Comparison of ENCODE assay signal across 1 cellular context in genomic region chr2:43424262-43425207, GRCh38.
TF ChIP-seq lines count a peak whose summit lies in the region.

No MANE protein-coding gene starts in this region.

TF ChIP-seq in HepG2, 621 proteins besides CTCF, POLR2A, EP300 and RAD21 (continued from another document and continues in another):
- no peak for TF ChIP-seq ZNF276 (CRISPR knock-in tag; IDR thresholded peaks at IDR 0.05; ENCODE audit: low read depth)
- TF ChIP-seq, protein P1, sequence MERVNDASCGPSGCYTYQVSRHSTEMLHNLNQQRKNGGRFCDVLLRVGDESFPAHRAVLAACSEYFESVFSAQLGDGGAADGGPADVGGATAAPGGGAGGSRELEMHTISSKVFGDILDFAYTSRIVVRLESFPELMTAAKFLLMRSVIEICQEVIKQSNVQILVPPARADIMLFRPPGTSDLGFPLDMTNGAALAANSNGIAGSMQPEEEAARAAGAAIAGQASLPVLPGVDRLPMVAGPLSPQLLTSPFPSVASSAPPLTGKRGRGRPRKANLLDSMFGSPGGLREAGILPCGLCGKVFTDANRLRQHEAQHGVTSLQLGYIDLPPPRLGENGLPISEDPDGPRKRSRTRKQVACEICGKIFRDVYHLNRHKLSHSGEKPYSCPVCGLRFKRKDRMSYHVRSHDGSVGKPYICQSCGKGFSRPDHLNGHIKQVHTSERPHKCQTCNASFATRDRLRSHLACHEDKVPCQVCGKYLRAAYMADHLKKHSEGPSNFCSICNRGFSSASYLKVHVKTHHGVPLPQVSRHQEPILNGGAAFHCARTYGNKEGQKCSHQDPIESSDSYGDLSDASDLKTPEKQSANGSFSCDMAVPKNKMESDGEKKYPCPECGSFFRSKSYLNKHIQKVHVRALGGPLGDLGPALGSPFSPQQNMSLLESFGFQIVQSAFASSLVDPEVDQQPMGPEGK (CRISPR knock-in tag; IDR thresholded peaks at IDR 0.05): peak; percentile 11; the same call in 1 of the 2 replicates
- peak; percentile 88 for TF ChIP-seq HDAC2 (CRISPR knock-in tag; IDR thresholded peaks at IDR 0.05)
- no peak for TF ChIP-seq MYC (CRISPR knock-in tag; IDR thresholded peaks at IDR 0.05; ENCODE audit: borderline replicate concordance)
- TF ChIP-seq SP2 (CRISPR knock-in tag; IDR thresholded peaks at IDR 0.05): no peak
- TF ChIP-seq ELF4 (CRISPR knock-in tag; IDR thresholded peaks at IDR 0.05; ENCODE audit: borderline replicate concordance): no peak
- TF ChIP-seq, protein P2, sequence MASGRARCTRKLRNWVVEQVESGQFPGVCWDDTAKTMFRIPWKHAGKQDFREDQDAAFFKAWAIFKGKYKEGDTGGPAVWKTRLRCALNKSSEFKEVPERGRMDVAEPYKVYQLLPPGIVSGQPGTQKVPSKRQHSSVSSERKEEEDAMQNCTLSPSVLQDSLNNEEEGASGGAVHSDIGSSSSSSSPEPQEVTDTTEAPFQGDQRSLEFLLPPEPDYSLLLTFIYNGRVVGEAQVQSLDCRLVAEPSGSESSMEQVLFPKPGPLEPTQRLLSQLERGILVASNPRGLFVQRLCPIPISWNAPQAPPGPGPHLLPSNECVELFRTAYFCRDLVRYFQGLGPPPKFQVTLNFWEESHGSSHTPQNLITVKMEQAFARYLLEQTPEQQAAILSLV (CRISPR knock-in tag; IDR thresholded peaks at IDR 0.05; ENCODE audit: borderline replicate concordance): no peak
- TF ChIP-seq FOSL2 (CRISPR knock-in tag; IDR thresholded peaks at IDR 0.05): peak; percentile 31; the same call in 1 of the 2 replicates
- 0 out of 2 replicates have a peak, but pooled peaks have one; percentile 21 for TF ChIP-seq ZNF292 (CRISPR knock-in tag; IDR thresholded peaks at IDR 0.05; ENCODE audit: borderline replicate concordance, low read depth)
- TF ChIP-seq, protein P3, sequence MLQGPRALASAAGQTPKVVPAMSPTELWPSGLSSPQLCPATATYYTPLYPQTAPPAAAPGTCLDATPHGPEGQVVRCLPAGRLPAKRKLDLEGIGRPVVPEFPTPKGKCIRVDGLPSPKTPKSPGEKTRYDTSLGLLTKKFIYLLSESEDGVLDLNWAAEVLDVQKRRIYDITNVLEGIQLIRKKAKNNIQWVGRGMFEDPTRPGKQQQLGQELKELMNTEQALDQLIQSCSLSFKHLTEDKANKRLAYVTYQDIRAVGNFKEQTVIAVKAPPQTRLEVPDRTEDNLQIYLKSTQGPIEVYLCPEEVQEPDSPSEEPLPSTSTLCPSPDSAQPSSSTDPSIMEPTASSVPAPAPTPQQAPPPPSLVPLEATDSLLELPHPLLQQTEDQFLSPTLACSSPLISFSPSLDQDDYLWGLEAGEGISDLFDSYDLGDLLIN (CRISPR knock-in tag; IDR thresholded peaks at IDR 0.05; ENCODE audit: borderline replicate concordance): no peak
- no peak for TF ChIP-seq EEA1 (CRISPR knock-in tag; IDR thresholded peaks at IDR 0.05; ENCODE audit: borderline replicate concordance)
- TF ChIP-seq PREB (CRISPR knock-in tag; IDR thresholded peaks at IDR 0.05): no peak
- no peak for TF ChIP-seq TAF1 (CRISPR knock-in tag; IDR thresholded peaks at IDR 0.05)
- no peak for TF ChIP-seq HNRNPH1 (optimal IDR thresholded peaks at IDR 0.05; ENCODE audit: low read depth, low read length)
- TF ChIP-seq SRY (CRISPR knock-in tag; IDR thresholded peaks at IDR 0.05): no peak
- no peak for TF ChIP-seq KAT2B (IDR thresholded peaks at IDR 0.05; ENCODE audit: borderline replicate concordance, low read depth, low read length)
- TF ChIP-seq, protein P4, sequence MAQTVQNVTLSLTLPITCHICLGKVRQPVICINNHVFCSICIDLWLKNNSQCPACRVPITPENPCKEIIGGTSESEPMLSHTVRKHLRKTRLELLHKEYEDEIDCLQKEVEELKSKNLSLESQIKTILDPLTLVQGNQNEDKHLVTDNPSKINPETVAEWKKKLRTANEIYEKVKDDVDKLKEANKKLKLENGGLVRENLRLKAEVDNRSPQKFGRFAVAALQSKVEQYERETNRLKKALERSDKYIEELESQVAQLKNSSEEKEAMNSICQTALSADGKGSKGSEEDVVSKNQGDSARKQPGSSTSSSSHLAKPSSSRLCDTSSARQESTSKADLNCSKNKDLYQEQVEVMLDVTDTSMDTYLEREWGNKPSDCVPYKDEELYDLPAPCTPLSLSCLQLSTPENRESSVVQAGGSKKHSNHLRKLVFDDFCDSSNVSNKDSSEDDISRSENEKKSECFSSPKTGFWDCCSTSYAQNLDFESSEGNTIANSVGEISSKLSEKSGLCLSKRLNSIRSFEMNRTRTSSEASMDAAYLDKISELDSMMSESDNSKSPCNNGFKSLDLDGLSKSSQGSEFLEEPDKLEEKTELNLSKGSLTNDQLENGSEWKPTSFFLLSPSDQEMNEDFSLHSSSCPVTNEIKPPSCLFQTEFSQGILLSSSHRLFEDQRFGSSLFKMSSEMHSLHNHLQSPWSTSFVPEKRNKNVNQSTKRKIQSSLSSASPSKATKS (CRISPR knock-in tag; IDR thresholded peaks at IDR 0.05): no peak
- TF ChIP-seq JDP2 (CRISPR knock-in tag; IDR thresholded peaks at IDR 0.05; ENCODE audit: borderline replicate concordance): no peak
- no peak for TF ChIP-seq ZFP62 (CRISPR knock-in tag; IDR thresholded peaks at IDR 0.05)
- no peak for TF ChIP-seq MNT (IDR thresholded peaks at IDR 0.05)
- TF ChIP-seq ATF4 (CRISPR knock-in tag; IDR thresholded peaks at IDR 0.05): peak in 1 of 2 experiments; percentile 66; a peak in 2 of 4 replicates
- TF ChIP-seq ZNF460 (CRISPR knock-in tag; IDR thresholded peaks at IDR 0.05; ENCODE audit: borderline replicate concordance): no peak
- TF ChIP-seq ZNF619 (CRISPR knock-in tag; IDR thresholded peaks at IDR 0.05): no peak
- TF ChIP-seq, protein P5, sequence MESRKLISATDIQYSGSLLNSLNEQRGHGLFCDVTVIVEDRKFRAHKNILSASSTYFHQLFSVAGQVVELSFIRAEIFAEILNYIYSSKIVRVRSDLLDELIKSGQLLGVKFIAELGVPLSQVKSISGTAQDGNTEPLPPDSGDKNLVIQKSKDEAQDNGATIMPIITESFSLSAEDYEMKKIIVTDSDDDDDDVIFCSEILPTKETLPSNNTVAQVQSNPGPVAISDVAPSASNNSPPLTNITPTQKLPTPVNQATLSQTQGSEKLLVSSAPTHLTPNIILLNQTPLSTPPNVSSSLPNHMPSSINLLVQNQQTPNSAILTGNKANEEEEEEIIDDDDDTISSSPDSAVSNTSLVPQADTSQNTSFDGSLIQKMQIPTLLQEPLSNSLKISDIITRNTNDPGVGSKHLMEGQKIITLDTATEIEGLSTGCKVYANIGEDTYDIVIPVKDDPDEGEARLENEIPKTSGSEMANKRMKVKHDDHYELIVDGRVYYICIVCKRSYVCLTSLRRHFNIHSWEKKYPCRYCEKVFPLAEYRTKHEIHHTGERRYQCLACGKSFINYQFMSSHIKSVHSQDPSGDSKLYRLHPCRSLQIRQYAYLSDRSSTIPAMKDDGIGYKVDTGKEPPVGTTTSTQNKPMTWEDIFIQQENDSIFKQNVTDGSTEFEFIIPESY (CRISPR knock-in tag; IDR thresholded peaks at IDR 0.05): no peak
- no peak for TF ChIP-seq PHF8 (CRISPR knock-in tag; IDR thresholded peaks at IDR 0.05)
- TF ChIP-seq ISX (CRISPR knock-in tag; conservative IDR thresholded peaks at IDR 0.05): no peak
- no peak for TF ChIP-seq ZNF256 (CRISPR knock-in tag; conservative IDR thresholded peaks at IDR 0.05)
- no peak for TF ChIP-seq JUND (CRISPR knock-in tag; IDR thresholded peaks at IDR 0.05)
- TF ChIP-seq ZNF432 (CRISPR knock-in tag; IDR thresholded peaks at IDR 0.05; ENCODE audit: borderline replicate concordance): no peak
- no peak for TF ChIP-seq SRSF9 (IDR thresholded peaks at IDR 0.05; ENCODE audit: borderline replicate concordance, insufficient read depth, low read depth, low read length, poor library complexity, severe bottlenecking)
- TF ChIP-seq ZMYM2 (CRISPR knock-in tag; IDR thresholded peaks at IDR 0.05): no peak; the same call in 1 of the 2 replicates
- no peak for TF ChIP-seq NFRKB (IDR thresholded peaks at IDR 0.05)
- TF ChIP-seq PPARG (CRISPR knock-in tag; conservative IDR thresholded peaks at IDR 0.05): peak; percentile 98
- TF ChIP-seq ZNF274 (CRISPR knock-in tag; IDR thresholded peaks at IDR 0.05): no peak
- TF ChIP-seq KLF11 (CRISPR knock-in tag; IDR thresholded peaks at IDR 0.05): no peak; the same call in 1 of the 2 replicates
- TF ChIP-seq, protein P6, sequence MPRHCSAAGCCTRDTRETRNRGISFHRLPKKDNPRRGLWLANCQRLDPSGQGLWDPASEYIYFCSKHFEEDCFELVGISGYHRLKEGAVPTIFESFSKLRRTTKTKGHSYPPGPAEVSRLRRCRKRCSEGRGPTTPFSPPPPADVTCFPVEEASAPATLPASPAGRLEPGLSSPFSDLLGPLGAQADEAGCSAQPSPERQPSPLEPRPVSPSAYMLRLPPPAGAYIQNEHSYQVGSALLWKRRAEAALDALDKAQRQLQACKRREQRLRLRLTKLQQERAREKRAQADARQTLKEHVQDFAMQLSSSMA (CRISPR knock-in tag; IDR thresholded peaks at IDR 0.05): no peak
- TF ChIP-seq, protein P7, sequence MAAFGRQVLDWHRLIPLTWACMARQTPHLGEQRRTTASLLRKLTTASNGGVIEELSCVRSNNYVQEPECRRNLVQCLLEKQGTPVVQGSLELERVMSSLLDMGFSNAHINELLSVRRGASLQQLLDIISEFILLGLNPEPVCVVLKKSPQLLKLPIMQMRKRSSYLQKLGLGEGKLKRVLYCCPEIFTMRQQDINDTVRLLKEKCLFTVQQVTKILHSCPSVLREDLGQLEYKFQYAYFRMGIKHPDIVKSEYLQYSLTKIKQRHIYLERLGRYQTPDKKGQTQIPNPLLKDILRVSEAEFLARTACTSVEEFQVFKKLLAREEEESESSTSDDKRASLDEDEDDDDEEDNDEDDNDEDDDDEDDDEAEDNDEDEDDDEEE (CRISPR knock-in tag; IDR thresholded peaks at IDR 0.05): no peak
- TF ChIP-seq PAF1 (CRISPR knock-in tag; IDR thresholded peaks at IDR 0.05): no peak
- no peak for TF ChIP-seq ZNF335 (CRISPR knock-in tag; IDR thresholded peaks at IDR 0.05)
- no peak for TF ChIP-seq ZNF841 (CRISPR knock-in tag; IDR thresholded peaks at IDR 0.05; ENCODE audit: borderline replicate concordance)
- 0 out of 2 replicates have a peak, but pooled peaks have one; percentile 16 for TF ChIP-seq GABPB1 (CRISPR knock-in tag; IDR thresholded peaks at IDR 0.05)
- no peak for TF ChIP-seq ZNF747 (CRISPR knock-in tag; IDR thresholded peaks at IDR 0.05; ENCODE audit: borderline replicate concordance)
- TF ChIP-seq, protein P8, sequence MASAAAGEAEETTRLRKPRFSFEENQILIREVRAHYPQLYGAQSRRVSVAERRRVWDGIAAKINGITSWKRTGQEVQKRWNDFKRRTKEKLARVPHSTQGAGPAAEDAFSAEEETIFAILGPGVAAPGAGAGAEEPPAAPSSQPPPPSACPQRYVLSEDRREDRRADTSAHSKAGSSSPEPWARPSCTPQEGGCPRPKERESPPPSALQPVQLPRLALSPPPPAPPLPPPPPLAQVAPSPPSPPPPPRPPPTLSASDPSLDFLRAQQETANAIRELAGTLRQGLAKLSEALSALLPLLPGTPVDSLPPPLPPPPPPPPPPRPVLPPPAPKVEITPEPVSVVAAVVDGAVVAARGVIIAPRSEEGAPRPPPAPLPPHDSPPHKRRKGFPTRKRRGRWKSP (CRISPR knock-in tag; IDR thresholded peaks at IDR 0.05): peak; percentile 13; the same call in 1 of the 2 replicates
- peak; percentile 92 for TF ChIP-seq FOXJ3 (CRISPR knock-in tag; IDR thresholded peaks at IDR 0.05; ENCODE audit: borderline replicate concordance)
- TF ChIP-seq, protein P9, sequence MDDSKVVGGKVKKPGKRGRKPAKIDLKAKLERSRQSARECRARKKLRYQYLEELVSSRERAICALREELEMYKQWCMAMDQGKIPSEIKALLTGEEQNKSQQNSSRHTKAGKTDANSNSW (CRISPR knock-in tag; IDR thresholded peaks at IDR 0.05; ENCODE audit: borderline replicate concordance): no peak
